10 cellular contexts compared by ENCODE assay signal in the genomic region with DNA sequence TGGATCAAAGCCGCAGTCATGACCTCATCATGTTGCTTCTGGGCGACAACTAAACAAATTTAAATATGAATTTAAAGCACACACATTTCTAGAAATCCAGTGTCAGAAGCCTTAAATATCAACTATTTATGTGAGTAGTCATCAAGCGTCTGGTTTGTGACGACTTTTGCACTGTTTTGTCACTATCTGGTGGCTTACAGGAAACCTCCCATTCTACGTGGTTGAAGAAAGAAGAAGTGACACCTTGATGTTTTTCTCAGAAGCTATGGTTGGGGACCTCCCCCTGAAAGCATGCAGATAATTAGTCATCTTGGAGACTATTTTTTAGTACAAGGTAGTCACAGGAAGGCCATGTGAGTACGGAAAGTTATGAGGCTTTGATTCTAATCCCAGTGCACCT. TPM values are rescaled to one million over a fixed set of nuclear protein-coding genes. Genes with fewer than 3 reads are reported as not detected.
A peak's percentile ranks its signal among the peaks of the same experiment; 100 is the strongest.
DNase-seq lines count a peak whose midpoint lies in the region; ATAC-seq and TF ChIP-seq lines count a peak whose summit lies in the region.
"Had no signal": no experiment of that assay in that cellular context is flagged by ENCODE, and none has a peak within 500 bp of the region (broad histone marks: within the 10 kb centered on the region; RNA-seq: fewer than 3 reads in every experiment).

No MANE protein-coding gene starts in this region.

- H3K27ac ChIP-seq in left lung (no peak overlapping the region), esophagus muscularis mucosa (replicated peaks in 1 of 4) (no peak overlapping the region)
- H3K27ac ChIP-seq: cardiac muscle cell, parathyroid adenoma had no signal

- no peaks in the 10 kb centered on the region for H3K9me3 ChIP-seq in left lung
- no peaks in the 10 kb centered on the region for H3K9me3 ChIP-seq in esophagus muscularis mucosa

- ATAC-seq in GM18868 (IDR thresholded peaks at IDR 0.05; ENCODE audit: unreplicated experiment) (peak; percentile 99), HG02870 (IDR thresholded peaks at IDR 0.05; ENCODE audit: unreplicated experiment) (peak; percentile 95), left lung (peak; percentile 23)

- 84% methylated on average over 6 of the region's 6 CpGs for WGBS in esophagus muscularis mucosa

- H3K4me1 ChIP-seq in left lung (no peaks in the 10 kb centered on the region), esophagus muscularis mucosa (no peaks in the 10 kb centered on the region)
- H3K4me1 ChIP-seq: parathyroid adenoma had no signal

- TF ChIP-seq POLR2A in esophagus muscularis mucosa (IDR thresholded peaks at IDR 0.05; ENCODE audit: low read depth), result no peak

- TF ChIP-seq CTCF in left lung (IDR thresholded peaks at IDR 0.05) (no peak), esophagus muscularis mucosa (IDR thresholded peaks at IDR 0.05) (no peak), glutamatergic neuron (IDR thresholded peaks at IDR 0.05; ENCODE audit: partially characterized antibody, unreplicated experiment) (no peak), HFFc6 (IDR thresholded peaks at IDR 0.05) (no peak)

- H3K27me3 ChIP-seq in left lung (no peaks in the 10 kb centered on the region), esophagus muscularis mucosa (no peaks in the 10 kb centered on the region)
- H3K27me3 ChIP-seq: cardiac muscle cell had no signal

- H3K4me1 Mint-ChIP-seq in glutamatergic neuron (ENCODE audit: low read depth, unreplicated experiment), result no peaks in the 10 kb centered on the region
- peaks cover 6% of the 10 kb centered on the region; the same call in 1 of the 2 replicates for H3K4me1 Mint-ChIP-seq in HFFc6 (ENCODE audit: low read depth)

- H3K27ac Mint-ChIP-seq in glutamatergic neuron (ENCODE audit: unreplicated experiment) (no peak overlapping the region), HFFc6 (no peak overlapping the region)

- H3K36me3 Mint-ChIP-seq in glutamatergic neuron (ENCODE audit: unreplicated experiment), result peaks cover 5% of the 10 kb centered on the region
- H3K36me3 Mint-ChIP-seq in HFFc6 (ENCODE audit: low read depth), result no peaks in the 10 kb centered on the region

- H3K36me3 ChIP-seq in left lung (no peaks in the 10 kb centered on the region), esophagus muscularis mucosa (no peaks in the 10 kb centered on the region)
- H3K36me3 ChIP-seq: cardiac muscle cell had no signal

- peak in 4 of 5 donors; percentile 38 to 97 (median 50) for DNase-seq in T-helper 1 cell
- DNase-seq in left lung, result no peak
- no peak for DNase-seq in esophagus muscularis mucosa (ENCODE audit: extremely low spot score)
- no peak for DNase-seq in SHP77 treated with DMSO at 0.1 percent for 48 hours (lab: John Stamatoyannopoulos, UW)
- no peak for DNase-seq in glutamatergic neuron
- no peak for DNase-seq in HFFc6

- no peaks in the 10 kb centered on the region for H3K9me3 Mint-ChIP-seq in glutamatergic neuron (ENCODE audit: unreplicated experiment)
- H3K9me3 Mint-ChIP-seq in HFFc6, result no peaks in the 10 kb centered on the region; the same call in 1 of the 2 replicates

- no peak overlapping the region for H3K4me3 Mint-ChIP-seq in glutamatergic neuron (ENCODE audit: unreplicated experiment)
- no peak overlapping the region for H3K4me3 Mint-ChIP-seq in HFFc6

- intact Hi-C loops in left lung (cut with DNase I), result no loop called here
- intact Hi-C loops in esophagus muscularis mucosa (cut with DNase I), result no loop called here

- no peak overlapping the region for H3K4me3 ChIP-seq in left lung
- no peak overlapping the region for H3K4me3 ChIP-seq in esophagus muscularis mucosa
- H3K4me3 ChIP-seq: cardiac muscle cell had no signal

- TF ChIP-seq EP300 in esophagus muscularis mucosa (IDR thresholded peaks at IDR 0.05), result no peak

- H3K27me3 Mint-ChIP-seq in glutamatergic neuron (ENCODE audit: unreplicated experiment) (no peaks in the 10 kb centered on the region), HFFc6 (ENCODE audit: insufficient read depth) (peaks cover 3% of the 10 kb centered on the region)

RNA-seq across cellular contexts. Expression of a gene that starts 58.5 kb away (rescaled TPM):
- total RNA-seq in left lung, result 10 to 100 TPM; 11.6 to 19.3 TPM
- total RNA-seq in esophagus muscularis mucosa, result 1 to 10 TPM in 3 of 4 donors, under 1 TPM in 1; 0.92 to 6.8 (median 2.5) TPM
- 0.27 TPM for total RNA-seq in glutamatergic neuron (ENCODE audit: unreplicated experiment)
- total RNA-seq in HFFc6 (2021; fragmentation: NEBNext Ultra II Directional; extraction: Animal tissue kit (Norgen Biotek cat#: 25700)), result under 1 TPM; 0.47 to 0.91 (median 0.75) TPM

Comparison
In these comparisons a context has a peak if more than half of its experiments do, and no peak if none do; other contexts are left out.
1. ATAC-seq: peak in every context shown above with its lines; median percentile 99 in GM18868; 95 in HG02870; 23 in left lung.
2. DNase-seq: peak in T-helper 1 cell (4 of 5); none in left lung (0 of 2), esophagus muscularis mucosa (single experiment), SHP77 treated with DMSO at 0.1 percent for 48 hours (single experiment), glutamatergic neuron (single experiment) and HFFc6 (single experiment).